17 cellular contexts compared by ENCODE assay signal in genomic region chr3:107997666-107998065, GRCh38.
DNase-seq lines count a peak whose midpoint lies in the region; ATAC-seq and TF ChIP-seq lines count a peak whose summit lies in the region.
"Had no signal": no experiment of that assay in that cellular context is flagged by ENCODE, and none has a peak within 500 bp of the region (broad histone marks: within the 10 kb centered on the region; RNA-seq: fewer than 3 reads in every experiment).

No MANE protein-coding gene starts in this region.

- H3K4me1 ChIP-seq in right cardiac atrium (ENCODE audit: control insufficient read depth, insufficient read depth, low read length), result no peaks in the 10 kb centered on the region

- H3K4me3 ChIP-seq in right cardiac atrium (ENCODE audit: low read length), result no peak overlapping the region
- H3K4me3 ChIP-seq: A549 had no signal

- no peaks in the 10 kb centered on the region for H3K27me3 ChIP-seq in right cardiac atrium (ENCODE audit: control insufficient read depth, insufficient read depth)

- H3K27me3 Mint-ChIP-seq in mesothelial cell of epicardium (ENCODE audit: low read depth) (no peaks in the 10 kb centered on the region), immature natural killer cell (ENCODE audit: low read depth in 3 of 3) (peaks cover 0 to 3% (median 2%) of the 10 kb centered on the region in 3 donors)

- H3K27ac Mint-ChIP-seq in mesothelial cell of epicardium (peak overlapping the region; percentile 8), immature natural killer cell (no peak overlapping the region)
- H3K27ac Mint-ChIP-seq: CD8-positive, alpha-beta memory T cell; HFFc6 had no signal

- H3K27ac ChIP-seq in right cardiac atrium (ENCODE audit: low read length), result no peak overlapping the region
- H3K27ac ChIP-seq: A549 had no signal

- no peak for ATAC-seq in HG03159 (IDR thresholded peaks at IDR 0.05; ENCODE audit: unreplicated experiment)
- no peak for ATAC-seq in HG03378 (IDR thresholded peaks at IDR 0.05; ENCODE audit: unreplicated experiment)
- no peak for ATAC-seq in right cardiac atrium
- ATAC-seq: A549 had no signal

- H3K4me3 Mint-ChIP-seq in mesothelial cell of epicardium, result no peak overlapping the region
- H3K4me3 Mint-ChIP-seq in immature natural killer cell, result no peak overlapping the region
- H3K4me3 Mint-ChIP-seq: CD8-positive, alpha-beta memory T cell; HFFc6 had no signal

- H3K4me1 Mint-ChIP-seq in mesothelial cell of epicardium (peaks cover 55% of the 10 kb centered on the region), immature natural killer cell (no peaks in the 10 kb centered on the region)

- no peak for TF ChIP-seq CTCF in mesothelial cell of epicardium (IDR thresholded peaks at IDR 0.05; ENCODE audit: unreplicated experiment)

- H3K36me3 Mint-ChIP-seq in mesothelial cell of epicardium (peaks cover 1% of the 10 kb centered on the region), immature natural killer cell (peaks cover 0 to 5% (median 0%) of the 10 kb centered on the region in 3 donors)
- H3K36me3 Mint-ChIP-seq: CD14-positive monocyte had no signal

- no peaks in the 10 kb centered on the region for H3K9me3 ChIP-seq in right cardiac atrium (ENCODE audit: control insufficient read depth, low read length)
- H3K9me3 ChIP-seq: A549, Caco-2 had no signal

- intact Hi-C loops in right cardiac atrium (cut with DNase I), result no loop called here

- peaks cover 16% of the 10 kb centered on the region for H3K9me3 Mint-ChIP-seq in mesothelial cell of epicardium
- no peaks in the 10 kb centered on the region for H3K9me3 Mint-ChIP-seq in immature natural killer cell
- H3K9me3 Mint-ChIP-seq: HFFc6 had no signal

- DNase-seq in M059J (ENCODE audit: low read depth) (peak; percentile 40), NCI-H1694 treated with DMSO at 0.1 percent for 48 hours (lab: John Stamatoyannopoulos, UW) (peak; percentile 88), RPMI7951 (ENCODE audit: low read depth) (peak; percentile 72), mesothelial cell of epicardium (ENCODE audit: low spot score in 2 of 2, unreplicated experiment in 2 of 2) (no peak), immature natural killer cell (no peak), right cardiac atrium (no peak)
- DNase-seq: Caco-2; CD8-positive, alpha-beta memory T cell; DND-41; GF-D8; HCEC 1CT; HFFc6; IMR-90 had no signal

Comparison
In these comparisons a context has a peak if more than half of its experiments do, and no peak if none do; other contexts are left out.
1. DNase-seq: peak in M059J (single experiment), NCI-H1694 treated with DMSO at 0.1 percent for 48 hours (single experiment) and RPMI7951 (single experiment); none in mesothelial cell of epicardium (0 of 2), immature natural killer cell (0 of 3) and right cardiac atrium (0 of 3).